Comparison of ENCODE assay signal across 13 cellular contexts in the genomic region with DNA sequence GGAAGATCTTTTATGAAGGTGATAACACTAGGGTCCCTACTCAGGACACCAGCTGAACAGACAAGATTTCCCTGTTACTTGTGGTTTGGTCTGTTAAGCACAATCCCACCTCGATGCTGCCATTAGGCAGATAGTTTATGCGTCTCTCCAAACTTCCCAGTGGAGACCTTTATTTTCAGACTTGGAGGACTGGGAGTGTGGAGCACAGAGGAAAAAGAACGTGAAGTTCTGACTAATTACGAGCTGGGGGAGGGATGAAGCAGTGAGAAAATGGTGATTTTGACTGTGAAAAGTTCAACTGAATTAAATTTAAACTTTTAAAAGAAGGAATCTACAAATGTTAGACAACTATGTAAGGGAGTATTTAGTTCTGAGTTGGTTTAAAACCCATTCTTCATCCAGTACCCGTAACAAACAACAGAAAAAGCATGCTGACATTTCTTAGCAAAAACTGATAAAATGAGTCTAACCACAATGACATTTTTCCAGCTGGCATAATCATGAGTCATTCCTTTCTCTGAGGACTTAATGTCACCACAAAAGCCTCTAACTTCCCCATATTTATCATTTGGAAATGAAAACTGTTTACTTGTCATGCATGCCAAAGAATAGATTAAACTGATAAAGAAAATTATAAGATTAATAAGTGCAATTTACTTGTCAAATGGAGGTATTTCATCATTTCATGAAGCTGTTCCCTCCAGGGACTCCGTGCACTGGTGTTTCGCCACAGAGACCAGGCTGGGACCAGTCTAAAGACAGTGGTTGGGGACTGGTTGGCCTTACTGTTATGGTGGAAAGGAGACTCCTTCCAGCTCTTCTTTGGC.
DNase-seq lines count a peak whose midpoint lies in the region; ATAC-seq, FAIRE-seq and TF ChIP-seq lines count a peak whose summit lies in the region.
"Had no signal": no experiment of that assay in that cellular context is flagged by ENCODE, and none has a peak within 500 bp of the region (broad histone marks: within the 10 kb centered on the region; RNA-seq: fewer than 3 reads in every experiment).

No MANE protein-coding gene starts in this region.

- H4K20me1 ChIP-seq in BLaER1 (no peaks in the 10 kb centered on the region), keratinocyte (ENCODE audit: control insufficient read depth, extremely low read depth, insufficient read depth, low read length) (no peaks in the 10 kb centered on the region)

- no peak for TF ChIP-seq EP300 in ovary (IDR thresholded peaks at IDR 0.05)

- peaks cover 24% of the 10 kb centered on the region for H3K4me1 Mint-ChIP-seq in activated T-helper 2 cell treated with anti-CD3 and anti-CD28 coated beads, Interferon-gamma antibody, Interleukin-2, Interleukin-4, amounts not matched to agents 10 μg/mL and 5 μg/mL and 100 μg/mL, durations not matched to agents 14 hours and 24 hours and 36 hours (ENCODE audit: low read depth)
- H3K4me1 Mint-ChIP-seq: activated B cell treated with CpG ODN at 0.5 μM for 24 hours, neural progenitor cell had no signal

- no peak for ATAC-seq in HG03521 (IDR thresholded peaks at IDR 0.05; ENCODE audit: unreplicated experiment)

- peak; percentile 43 for FAIRE-seq in keratinocyte (lab: Jason Lieb, UNC)

- TF ChIP-seq POLR2A in ovary (IDR thresholded peaks at IDR 0.05): no peak

- TF ChIP-seq CTCF in keratinocyte (optimal IDR thresholded peaks at IDR 0.05 in 1 of 3, IDR thresholded peaks at IDR 0.05 in 1 of 3, conservative IDR thresholded peaks at IDR 0.05 in 1 of 3; ENCODE audit: extremely low read depth in 1 of 3, insufficient read depth in 2 of 3, low read length in 3 of 3) (no peak), ovary (IDR thresholded peaks at IDR 0.05) (no peak), tibial artery (IDR thresholded peaks at IDR 0.05) (no peak)

- no peak overlapping the region for H3K4me3 Mint-ChIP-seq in activated T-helper 2 cell treated with anti-CD3 and anti-CD28 coated beads, Interferon-gamma antibody, Interleukin-2, Interleukin-4, amounts not matched to agents 10 μg/mL and 5 μg/mL and 100 μg/mL, durations not matched to agents 14 hours and 24 hours and 36 hours (ENCODE audit: low read depth)
- H3K4me3 Mint-ChIP-seq: activated B cell treated with CpG ODN at 0.5 μM for 24 hours; activated naive CD8-positive, alpha-beta T cell treated with anti-CD3 and anti-CD28 coated beads for 36 hours; neural progenitor cell had no signal

- dilution Hi-C loops in keratinocyte (cut with MboI; ENCODE audit: extremely low pct_ligation_motif_present, low sequenced_read_pairs): no loop called here

- 40 to 68% (median 43%) methylated on average over 7 of the region's 7 CpGs for WGBS in ovary, 3 donors

- H3K36me3 ChIP-seq in BLaER1 (no peaks in the 10 kb centered on the region), keratinocyte (ENCODE audit: control insufficient read depth in 2 of 2, extremely low read depth in 1 of 2, insufficient read depth in 2 of 2, low read length in 2 of 2) (no peaks in the 10 kb centered on the region), ovary (no peaks in the 10 kb centered on the region), tibial artery (no peaks in the 10 kb centered on the region)
- H3K36me3 ChIP-seq: heart right ventricle, neural progenitor cell had no signal

- H3K9me3 ChIP-seq in BLaER1 (peaks cover 2% of the 10 kb centered on the region; the same call in 1 of the 2 replicates), keratinocyte (ENCODE audit: control insufficient read depth, low read depth, low read length) (no peaks in the 10 kb centered on the region), ovary (no peaks in the 10 kb centered on the region), tibial artery (no peaks in the 10 kb centered on the region)
- H3K9me3 ChIP-seq: heart right ventricle had no signal

- H3K4me3 ChIP-seq in BLaER1 (no peak overlapping the region), keratinocyte (ENCODE audit: control insufficient read depth in 2 of 3, extremely low read depth in 1 of 3, insufficient read depth in 2 of 3, low read depth in 1 of 3, low read length in 3 of 3) (peak overlapping the region in 1 of 3 experiments; percentile 41), ovary (no peak overlapping the region), tibial artery (no peak overlapping the region)
- H3K4me3 ChIP-seq: heart right ventricle, neural progenitor cell had no signal

- no peak overlapping the region for H2AFZ ChIP-seq in keratinocyte (ENCODE audit: control insufficient read depth, low read length)
- H2AFZ ChIP-seq: neural progenitor cell had no signal

- H3K36me3 Mint-ChIP-seq in activated T-helper 2 cell treated with anti-CD3 and anti-CD28 coated beads, Interferon-gamma antibody, Interleukin-2, Interleukin-4, amounts not matched to agents 10 μg/mL and 5 μg/mL and 100 μg/mL, durations not matched to agents 14 hours and 24 hours and 36 hours (ENCODE audit: low read depth): no peaks in the 10 kb centered on the region
- H3K36me3 Mint-ChIP-seq: activated naive CD8-positive, alpha-beta T cell treated with anti-CD3 and anti-CD28 coated beads for 36 hours; neural progenitor cell had no signal

- H3K27ac Mint-ChIP-seq in activated T-helper 2 cell treated with anti-CD3 and anti-CD28 coated beads, Interferon-gamma antibody, Interleukin-2, Interleukin-4, amounts not matched to agents 10 μg/mL and 5 μg/mL and 100 μg/mL, durations not matched to agents 14 hours and 24 hours and 36 hours: peak overlapping the region; percentile 35
- H3K27ac Mint-ChIP-seq: activated B cell treated with CpG ODN at 0.5 μM for 24 hours; activated naive CD8-positive, alpha-beta T cell treated with anti-CD3 and anti-CD28 coated beads for 36 hours; neural progenitor cell had no signal

- DNase-seq in M059J (ENCODE audit: low read depth) (peak; percentile 98), keratinocyte (ENCODE audit: low read depth, low spot score) (no peak), NCI-H2029 treated with DMSO at 0.1 percent for 48 hours (lab: John Stamatoyannopoulos, UW) (no peak), ovary (no peak), tibial artery (no peak)
- DNase-seq in activated T-helper 2 cell treated with anti-CD3 and anti-CD28 coated beads, Interferon-gamma antibody, Interleukin-2, Interleukin-4, amounts not matched to agents 10 μg/mL and 5 μg/mL and 100 μg/mL, durations not matched to agents 14 hours and 24 hours and 36 hours (ENCODE audit: low spot score): no peak
- DNase-seq: activated B cell treated with CpG ODN at 0.5 μM for 24 hours; activated naive CD8-positive, alpha-beta T cell treated with anti-CD3 and anti-CD28 coated beads for 36 hours; heart right ventricle; NCI-H2107 had no signal

- H3K4me1 ChIP-seq in BLaER1: peaks cover 67% of the 10 kb centered on the region
- peaks cover 11% of the 10 kb centered on the region for H3K4me1 ChIP-seq in keratinocyte (ENCODE audit: control insufficient read depth, extremely low read depth, insufficient read depth, low read length)
- H3K4me1 ChIP-seq in ovary (ENCODE audit: insufficient read depth): peaks cover 1% of the 10 kb centered on the region
- peaks cover 0 to 13% (median 0%) of the 10 kb centered on the region in 4 donors for H3K4me1 ChIP-seq in tibial artery
- H3K4me1 ChIP-seq: neural progenitor cell had no signal

- intact Hi-C loops in activated T-helper 2 cell treated with anti-CD3 and anti-CD28 coated beads, Interferon-gamma antibody, Interleukin-2, Interleukin-4, amounts not matched to agents 10 μg/mL and 5 μg/mL and 100 μg/mL, durations not matched to agents 14 hours and 24 hours and 36 hours (cut with micrococcal nuclease): no loop called here
- intact Hi-C loops in ovary (cut with DNase I): no loop called here
- intact Hi-C loops in tibial artery (cut with DNase I; ENCODE audit: low total_unique reads): no loop called here

- H3K4me2 ChIP-seq in BLaER1 (peak overlapping the region; percentile 76), keratinocyte (ENCODE audit: control insufficient read depth, extremely low read depth, insufficient read depth, low read depth, low read length) (peak overlapping the region; percentile 69)
- H3K4me2 ChIP-seq: neural progenitor cell had no signal

- H3K27ac ChIP-seq in BLaER1 (peak overlapping the region; percentile 63), keratinocyte (ENCODE audit: control insufficient read depth, insufficient read depth, low read length) (no peak overlapping the region), ovary (no peak overlapping the region), tibial artery (no peak overlapping the region)
- H3K27ac ChIP-seq: neural progenitor cell had no signal

- no peak overlapping the region for H3K9ac ChIP-seq in BLaER1
- no peak overlapping the region for H3K9ac ChIP-seq in keratinocyte (ENCODE audit: control insufficient read depth, extremely low read depth, insufficient read depth, low read length)
- H3K9ac ChIP-seq: neural progenitor cell had no signal

- H3K27me3 ChIP-seq in BLaER1: no peaks in the 10 kb centered on the region
- peaks cover 11% of the 10 kb centered on the region for H3K27me3 ChIP-seq in keratinocyte (ENCODE audit: control insufficient read depth, extremely low read depth, insufficient read depth, low read length)
- no peaks in the 10 kb centered on the region for H3K27me3 ChIP-seq in ovary
- peaks cover 0 to 1% of the 10 kb centered on the region in 2 donors for H3K27me3 ChIP-seq in tibial artery
- H3K27me3 ChIP-seq: neural progenitor cell had no signal

- H3K9me3 Mint-ChIP-seq in activated T-helper 2 cell treated with anti-CD3 and anti-CD28 coated beads, Interferon-gamma antibody, Interleukin-2, Interleukin-4, amounts not matched to agents 10 μg/mL and 5 μg/mL and 100 μg/mL, durations not matched to agents 14 hours and 24 hours and 36 hours: no peaks in the 10 kb centered on the region
- H3K9me3 Mint-ChIP-seq: activated B cell treated with CpG ODN at 0.5 μM for 24 hours; activated naive CD8-positive, alpha-beta T cell treated with anti-CD3 and anti-CD28 coated beads for 36 hours; neural progenitor cell had no signal

- H3K79me2 ChIP-seq in keratinocyte (ENCODE audit: control insufficient read depth, insufficient read depth, low read length): no peaks in the 10 kb centered on the region

- no peaks in the 10 kb centered on the region for H3K9me1 ChIP-seq in keratinocyte (ENCODE audit: control insufficient read depth, extremely low read depth, insufficient read depth, low read length)

- peaks cover 3% of the 10 kb centered on the region for H3K27me3 Mint-ChIP-seq in activated T-helper 2 cell treated with anti-CD3 and anti-CD28 coated beads, Interferon-gamma antibody, Interleukin-2, Interleukin-4, amounts not matched to agents 10 μg/mL and 5 μg/mL and 100 μg/mL, durations not matched to agents 14 hours and 24 hours and 36 hours (ENCODE audit: low read depth)
- H3K27me3 Mint-ChIP-seq: activated B cell treated with CpG ODN at 0.5 μM for 24 hours had no signal
